Comparison of ENCODE assay signal across 16 cellular contexts in genomic region chr18:24370120-24370519, GRCh38.
"Had no signal": no experiment of that assay in that cellular context is flagged by ENCODE, and none has a peak within 500 bp of the region (broad histone marks: within the 10 kb centered on the region; RNA-seq: fewer than 3 reads in every experiment).

No MANE protein-coding gene starts in this region.

- DNase-seq: activated B cell treated with CpG ODN at 0.5 μM for 24 hours; activated CD4-positive, alpha-beta T cell treated with anti-CD3 and anti-CD28 coated beads, Interleukin-2, amount 10 ng/mL, durations not matched to agents 7 days and 5 days; cortex of kidney; effector CD4-positive, alpha-beta T cell; immature natural killer cell; kidney glomerular epithelial cell; mucosa of descending colon; testis had no signal

- H3K9me3 ChIP-seq: ascending aorta, esophagus muscularis mucosa, mucosa of descending colon, neutrophil, right lobe of liver, testis had no signal

- H3K9me3 Mint-ChIP-seq: activated B cell treated with CpG ODN at 0.5 μM for 24 hours; activated CD4-positive, alpha-beta T cell treated with anti-CD3 and anti-CD28 coated beads, Interleukin-2, amount 10 ng/mL, durations not matched to agents 7 days and 5 days; activated T-helper 1 cell treated with anti-CD3 and anti-CD28 coated beads, Interleukin-12 subunit alpha, Interleukin-12 subunit beta, Interleukin-2, Interleukin-4 antibody, amounts not matched to agents 30 ng/mL and 10 ng/mL and 1 ng/mL, durations not matched to agents 14 hours and 24 hours and 36 hours; immature natural killer cell; memory B cell; naive thymus-derived CD4-positive, alpha-beta T cell; type B pancreatic cell had no signal

- ATAC-seq: mucosa of descending colon; naive thymus-derived CD4-positive, alpha-beta T cell; right lobe of liver had no signal

- H3K36me3 Mint-ChIP-seq: immature natural killer cell had no signal

- H3K4me3 Mint-ChIP-seq: activated B cell treated with CpG ODN at 0.5 μM for 24 hours; activated CD4-positive, alpha-beta T cell treated with anti-CD3 and anti-CD28 coated beads, Interleukin-2, amount 10 ng/mL, durations not matched to agents 7 days and 5 days; activated T-helper 1 cell treated with anti-CD3 and anti-CD28 coated beads, Interleukin-12 subunit alpha, Interleukin-12 subunit beta, Interleukin-2, Interleukin-4 antibody, amounts not matched to agents 30 ng/mL and 10 ng/mL and 1 ng/mL, durations not matched to agents 14 hours and 24 hours and 36 hours; immature natural killer cell; memory B cell; type B pancreatic cell had no signal

- H3K27ac Mint-ChIP-seq: activated B cell treated with CpG ODN at 0.5 μM for 24 hours; activated CD4-positive, alpha-beta T cell treated with anti-CD3 and anti-CD28 coated beads, Interleukin-2, amount 10 ng/mL, durations not matched to agents 7 days and 5 days; immature natural killer cell; memory B cell; type B pancreatic cell had no signal

- H3K4me1 Mint-ChIP-seq: activated B cell treated with CpG ODN at 0.5 μM for 24 hours, immature natural killer cell, memory B cell had no signal

- H3K27me3 Mint-ChIP-seq: activated CD4-positive, alpha-beta T cell treated with anti-CD3 and anti-CD28 coated beads, Interleukin-2, amount 10 ng/mL, durations not matched to agents 7 days and 5 days; type B pancreatic cell had no signal
